In the genomic region with DNA sequence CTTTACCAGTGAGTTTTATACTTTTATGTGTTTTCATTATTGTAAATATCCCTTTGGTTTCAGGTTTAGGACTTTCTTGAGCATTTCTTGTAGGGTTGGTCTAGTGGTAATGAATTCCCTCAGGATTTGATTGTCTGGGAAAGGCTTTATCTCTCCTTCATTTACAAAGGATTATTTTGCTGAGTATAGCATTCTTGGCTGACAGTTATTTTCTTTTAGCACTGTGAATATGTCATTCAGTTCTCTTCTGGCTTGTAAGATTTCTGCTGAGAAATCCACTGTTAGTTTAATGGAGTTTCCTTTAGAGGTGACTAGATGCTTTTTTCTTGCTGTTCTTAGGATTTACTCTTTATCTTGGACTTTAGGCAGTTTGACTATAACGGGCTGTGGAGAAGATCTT, we compare ENCODE assay signal across 27 cellular contexts.
"Had no signal": no experiment of that assay in that cellular context is flagged by ENCODE, and none has a peak within 500 bp of the region (broad histone marks: within the 10 kb centered on the region; RNA-seq: fewer than 3 reads in every experiment).

No MANE protein-coding gene starts in this region.

- H3K36me3 ChIP-seq: brain microvascular endothelial cell had no signal

- H3K4me3 ChIP-seq: coronary artery had no signal

- ATAC-seq: activated CD8-positive, alpha-beta T cell treated with anti-CD3 and anti-CD28 coated beads for 36 hours; activated T-cell treated with anti-CD3 and anti-CD28 coated beads, Interleukin-2, amount 50 U/mL, for 4 hours; activated T-helper 17 cell treated with anti-CD3 and anti-CD28 coated beads, Interleukin-2, amount 50 U/mL, for 72 hours; esophagus mucosa; T-helper 17 cell had no signal

- H3K27ac ChIP-seq: brain microvascular endothelial cell, coronary artery had no signal

- H3K27me3 ChIP-seq: brain microvascular endothelial cell had no signal

- DNase-seq: activated CD4-positive, alpha-beta T cell treated with anti-CD3 and anti-CD28 coated beads for 1 hour; activated CD4-positive, alpha-beta T cell treated with anti-CD3 and anti-CD28 coated beads for 4 hours; activated CD4-positive, alpha-beta T cell treated with anti-CD3 and anti-CD28 coated beads, Interleukin-2, amount 10 ng/mL, durations not matched to agents 7 days and 5 days; activated CD4-positive, alpha-beta T cell treated with anti-CD3 and anti-CD28 coated beads, Interleukin-2, amount 50 U/mL, for 4 hours; activated CD8-positive, alpha-beta memory T cell treated with anti-CD3 and anti-CD28 coated beads for 24 hours; activated CD8-positive, alpha-beta T cell treated with anti-CD3 and anti-CD28 coated beads for 36 hours; activated effector memory CD4-positive, alpha-beta T cell treated with Interleukin-2 at 50 U/mL for 16 hours; activated gamma-delta T cell treated with Interleukin-2 at 50 U/mL for 16 hours; activated naive CD4-positive, alpha-beta T cell treated with anti-CD3 and anti-CD28 coated beads, Interleukin-2, amount 50 U/mL, for 16 hours; activated naive CD4-positive, alpha-beta T cell treated with Interleukin-2 at 50 U/mL for 16 hours; activated T-cell treated with anti-CD3 and anti-CD28 coated beads, Interleukin-2, amount 50 U/mL, for 4 hours; amniotic stem cell; anterior cingulate cortex; brain microvascular endothelial cell; dermis blood vessel endothelial cell; effector CD8-positive, alpha-beta T cell; foreskin fibroblast; head of caudate nucleus; T-helper 1 cell; T-helper 17 cell; T1000 had no signal

- FAIRE-seq: astrocyte, bronchial epithelial cell, frontal cortex had no signal
